9 cellular contexts compared by ENCODE assay signal in genomic region chr18:75206637-75207297, GRCh38. TPM values are rescaled to one million over a fixed set of nuclear protein-coding genes. Genes with fewer than 3 reads are reported as not detected.
DNase-seq lines count a peak whose midpoint lies in the region; ATAC-seq and TF ChIP-seq lines count a peak whose summit lies in the region.
"Had no signal": no experiment of that assay in that cellular context is flagged by ENCODE, and none has a peak within 500 bp of the region (broad histone marks: within the 10 kb centered on the region; RNA-seq: fewer than 3 reads in every experiment).

No MANE protein-coding gene starts in this region.

- peaks cover 34% of the 10 kb centered on the region for H3K4me1 ChIP-seq in CD8-positive, alpha-beta T cell (ENCODE audit: insufficient read depth, low read length)
- H3K4me1 ChIP-seq in MM.1S (ENCODE audit: low read length) (peaks cover 8% of the 10 kb centered on the region), neuron (ENCODE audit: insufficient read depth, low read length) (peaks cover 30% of the 10 kb centered on the region)

- no peaks in the 10 kb centered on the region for H3K27me3 ChIP-seq in CD8-positive, alpha-beta T cell (ENCODE audit: insufficient read depth, low read length)
- H3K27me3 ChIP-seq in MM.1S (replicated peaks; ENCODE audit: insufficient read depth, low read length) (no peaks in the 10 kb centered on the region), neuron (ENCODE audit: insufficient read depth, low read length) (no peaks in the 10 kb centered on the region)

- H3K9ac ChIP-seq in MM.1S (ENCODE audit: low read length): no peak overlapping the region

- no peak overlapping the region for H3K4me3 ChIP-seq in CD8-positive, alpha-beta T cell (ENCODE audit: low read depth, low read length)
- H3K4me3 ChIP-seq in MM.1S (ENCODE audit: low read length) (0 out of 2 replicates have a peak overlapping the region, but pooled peaks have one; percentile 95), neuron (ENCODE audit: low read length) (peak overlapping the region; percentile 69)

- no peaks in the 10 kb centered on the region for H3K9me2 ChIP-seq in MM.1S (replicated peaks; ENCODE audit: insufficient read depth, low read length)

- no peaks in the 10 kb centered on the region for H3K36me3 ChIP-seq in CD8-positive, alpha-beta T cell (ENCODE audit: insufficient read depth, low read length)
- peaks cover 1% of the 10 kb centered on the region; the same call in 1 of the 2 replicates for H3K36me3 ChIP-seq in MM.1S (replicated peaks; ENCODE audit: insufficient read depth, low read length)
- peaks cover 4% of the 10 kb centered on the region for H3K36me3 ChIP-seq in neuron (ENCODE audit: insufficient read depth, low read length)

- peaks cover 18% of the 10 kb centered on the region for H3F3A ChIP-seq in MM.1S (ENCODE audit: insufficient read depth, low read length)

- peaks cover 3% of the 10 kb centered on the region for H3K27me3 Mint-ChIP-seq in CD8-positive, alpha-beta T cell (ENCODE audit: low read depth)
- no peaks in the 10 kb centered on the region for H3K27me3 Mint-ChIP-seq in effector memory CD8-positive, alpha-beta T cell

- ATAC-seq in CD8-positive, alpha-beta T cell: no peak
- ATAC-seq in effector memory CD8-positive, alpha-beta T cell (replicated peaks): no peak
- ATAC-seq in GM19324 (IDR thresholded peaks at IDR 0.05; ENCODE audit: low FRiP score, unreplicated experiment) (no peak), GM18502 (IDR thresholded peaks at IDR 0.05; ENCODE audit: poor library complexity, unreplicated experiment) (no peak)

- no peak for TF ChIP-seq CTCF in CD8-positive, alpha-beta T cell (IDR thresholded peaks at IDR 0.05)
- no peak for TF ChIP-seq CTCF in MM.1S (IDR thresholded peaks at IDR 0.05; ENCODE audit: low read length)

- intact Hi-C loops in CD8-positive, alpha-beta T cell (cut with DNase I, micrococcal nuclease): loop anchor here (5.0 kb wide), 4 partner anchors 134 to 1616 kb away; partner anchors contain the start of genes ZNF236 (in 2 of the 2), FBXO15 (in 1 of the 2) and TIMM21 (in 1 of the 2)

- H3K4me1 Mint-ChIP-seq in CD8-positive, alpha-beta T cell (ENCODE audit: low read depth): peaks cover 52% of the 10 kb centered on the region
- H3K4me1 Mint-ChIP-seq in effector memory CD8-positive, alpha-beta T cell (ENCODE audit: low read depth in 2 of 2): peaks cover 33 to 61% of the 10 kb centered on the region in 2 donors

- CTCF ChIA-PET in CD8-positive, alpha-beta T cell (lab: Charles Lee): no interaction called here

- no peak for DNase-seq in CD8-positive, alpha-beta T cell
- DNase-seq in MM.1S: no peak
- no peak for DNase-seq in effector memory CD8-positive, alpha-beta T cell
- DNase-seq in activated gamma-delta T cell (lab: John Stamatoyannopoulos, UW): no peak
- DNase-seq in OCI-M2 (lab: John Stamatoyannopoulos, UW; ENCODE audit: unreplicated experiment): no peak
- DNase-seq: NK-92 treated with Interleukin-12 subunit alpha and Interleukin-12 subunit beta, amount 100 ng/mL, for 24 hours had no signal

- peaks cover 26% of the 10 kb centered on the region for H3K36me3 Mint-ChIP-seq in CD8-positive, alpha-beta T cell
- H3K36me3 Mint-ChIP-seq in effector memory CD8-positive, alpha-beta T cell (ENCODE audit: insufficient read depth): peaks cover 37% of the 10 kb centered on the region

- H3K79me2 ChIP-seq in MM.1S (ENCODE audit: low read length): peaks cover 66% of the 10 kb centered on the region

- H3K9me3 Mint-ChIP-seq in CD8-positive, alpha-beta T cell: no peaks in the 10 kb centered on the region
- H3K9me3 Mint-ChIP-seq in effector memory CD8-positive, alpha-beta T cell: no peaks in the 10 kb centered on the region

- no peak overlapping the region for H2AFZ ChIP-seq in MM.1S (ENCODE audit: low read length)
- no peak overlapping the region for H2AFZ ChIP-seq in neuron (ENCODE audit: low read depth, low read length)

- H3K9me3 ChIP-seq in CD8-positive, alpha-beta T cell (ENCODE audit: low read length): no peaks in the 10 kb centered on the region
- H3K9me3 ChIP-seq in MM.1S (replicated peaks; ENCODE audit: insufficient read depth, low read length) (no peaks in the 10 kb centered on the region), neuron (ENCODE audit: low read length) (no peaks in the 10 kb centered on the region)

- peak overlapping the region; percentile 92 for H3K4me3 Mint-ChIP-seq in CD8-positive, alpha-beta T cell
- H3K4me3 Mint-ChIP-seq in effector memory CD8-positive, alpha-beta T cell: peak overlapping the region; percentile 99 to 100

- no peaks in the 10 kb centered on the region for H4K20me1 ChIP-seq in MM.1S (ENCODE audit: insufficient read depth, low read length)

- POLR2A ChIA-PET in CD8-positive, alpha-beta T cell (lab: Charles Lee): interaction anchor here (0.5 to 1.4 kb wide), 2 partner anchors 39 to 82 kb away, joined by 3 read pairs; no protein-coding TSS in a partner anchor

- H3K4me2 ChIP-seq in MM.1S (ENCODE audit: low read depth, low read length): peak overlapping the region; percentile 97; the same call in 1 of the 2 replicates

- H3K27ac Mint-ChIP-seq in CD8-positive, alpha-beta T cell: no peak overlapping the region
- H3K27ac Mint-ChIP-seq in effector memory CD8-positive, alpha-beta T cell: peak overlapping the region; percentile 92 to 99

- H3K27ac ChIP-seq in CD8-positive, alpha-beta T cell (ENCODE audit: low read depth, low read length): no peak overlapping the region
- H3K27ac ChIP-seq in MM.1S (ENCODE audit: low read length): no peak overlapping the region

RNA-seq across cellular contexts. Expression of gene PTGR3, which starts 2.2 kb away (rescaled TPM):
- 1 to 10 TPM; 6.3 to 7.8 TPM for total RNA-seq in CD8-positive, alpha-beta T cell

RNA-seq across cellular contexts. Expression of gene TSHZ1, which starts 3.8 kb away (rescaled TPM):
- total RNA-seq in CD8-positive, alpha-beta T cell: 10 to 100 TPM; 21.5 to 23.4 TPM
